In the genomic region with DNA sequence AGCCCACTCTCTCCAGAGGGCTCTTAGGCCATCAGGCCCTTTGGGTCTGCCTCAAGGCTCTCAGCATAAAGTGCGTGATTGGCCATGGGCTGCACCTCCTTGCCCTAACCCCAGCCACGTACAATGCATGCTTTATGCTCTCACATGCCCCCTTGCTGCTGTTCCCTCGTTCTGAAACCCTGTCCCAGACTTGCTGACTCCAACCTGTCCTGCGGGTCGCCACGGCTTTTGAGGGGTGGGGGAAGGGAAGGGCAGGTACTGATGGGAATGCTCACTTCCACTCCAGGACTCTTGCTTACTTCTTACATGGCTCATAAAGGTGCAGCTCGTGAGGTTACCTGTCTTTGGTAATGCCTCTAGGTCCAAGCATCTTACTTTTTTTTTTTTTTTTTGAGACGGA, we compare ENCODE assay signal across 20 cellular contexts. TPM values are rescaled to one million over a fixed set of nuclear protein-coding genes. Genes with fewer than 3 reads are reported as not detected.
"Had no signal": no experiment of that assay in that cellular context is flagged by ENCODE, and none has a peak within 500 bp of the region (broad histone marks: within the 10 kb centered on the region; RNA-seq: fewer than 3 reads in every experiment).

No MANE protein-coding gene starts in this region.

- DNase-seq: activated CD4-positive, alpha-beta T cell treated with anti-CD3 and anti-CD28 coated beads, Interleukin-2, amount 10 ng/mL, durations not matched to agents 7 days and 5 days; activated naive CD4-positive, alpha-beta T cell treated with Interleukin-2 at 50 U/mL for 16 hours; dermis blood vessel endothelial cell; gastrocnemius medialis; heart right ventricle; kidney; left ventricle myocardium inferior; natural killer cell; sigmoid colon; spleen; trophoblast cell had no signal

- H3K36me3 Mint-ChIP-seq: natural killer cell had no signal

- ATAC-seq: activated T-helper 17 cell treated with anti-CD3 and anti-CD28 coated beads, Interleukin-2, amount 50 U/mL, for 72 hours; gastrocnemius medialis; heart right ventricle; natural killer cell had no signal

- H3K27me3 Mint-ChIP-seq: stimulated activated naive CD8-positive, alpha-beta T cell treated with anti-CD3 and anti-CD28 coated beads, Interleukin-15, Interleukin-2, amounts not matched to agents 100 ng/mL and 50 ng/mL, for 24 hours had no signal

- H3K4me1 Mint-ChIP-seq: activated T-helper 17 cell treated with anti-CD3 and anti-CD28 coated beads, Interleukin-2, amount 50 U/mL, for 72 hours had no signal

- H3K4me3 Mint-ChIP-seq: activated CD4-positive, alpha-beta T cell treated with anti-CD3 and anti-CD28 coated beads, Interleukin-2, amount 10 ng/mL, durations not matched to agents 7 days and 5 days; activated T-helper 17 cell treated with anti-CD3 and anti-CD28 coated beads, Interleukin-2, amount 50 U/mL, for 72 hours; natural killer cell; stimulated activated naive CD8-positive, alpha-beta T cell treated with anti-CD3 and anti-CD28 coated beads, Interleukin-15, Interleukin-2, amounts not matched to agents 100 ng/mL and 50 ng/mL, for 24 hours; T-helper 2 cell treated with Interferon-gamma antibody and Interleukin-4, amounts not matched to agents 5 μg/mL and 100 μg/mL, for 36 hours had no signal

- H3K27ac Mint-ChIP-seq: activated CD4-positive, alpha-beta T cell treated with anti-CD3 and anti-CD28 coated beads, Interleukin-2, amount 10 ng/mL, durations not matched to agents 7 days and 5 days; activated T-helper 17 cell treated with anti-CD3 and anti-CD28 coated beads, Interleukin-2, amount 50 U/mL, for 72 hours; natural killer cell; stimulated activated naive CD8-positive, alpha-beta T cell treated with anti-CD3 and anti-CD28 coated beads, Interleukin-15, Interleukin-2, amounts not matched to agents 100 ng/mL and 50 ng/mL, for 24 hours; T-helper 2 cell treated with Interferon-gamma antibody and Interleukin-4, amounts not matched to agents 5 μg/mL and 100 μg/mL, for 36 hours had no signal

RNA-seq across cellular contexts. Expression of a gene that starts 6.0 kb away (rescaled TPM):
- total RNA-seq: ascending aorta, left ventricle myocardium inferior had no signal

RNA-seq across cellular contexts. Expression of a gene that starts 33.6 kb away (rescaled TPM):
- total RNA-seq: activated CD4-positive, alpha-beta T cell treated with anti-CD3 and anti-CD28 coated beads, Interleukin-2, amount 10 ng/mL, durations not matched to agents 7 days and 5 days; activated T-helper 17 cell treated with anti-CD3 and anti-CD28 coated beads, Interleukin-2, amount 50 U/mL, for 72 hours; ascending aorta; bronchial epithelial cell; cerebellum; dermis blood vessel endothelial cell; epithelial cell of proximal tubule; gastrocnemius medialis; heart right ventricle; kidney; left ventricle myocardium inferior; natural killer cell; osteoblast; sigmoid colon; spleen; suprapubic skin had no signal

RNA-seq across cellular contexts. Expression of a gene that starts 38.0 kb away (rescaled TPM):
- total RNA-seq: activated CD4-positive, alpha-beta T cell treated with anti-CD3 and anti-CD28 coated beads, Interleukin-2, amount 10 ng/mL, durations not matched to agents 7 days and 5 days; activated T-helper 17 cell treated with anti-CD3 and anti-CD28 coated beads, Interleukin-2, amount 50 U/mL, for 72 hours; ascending aorta; bronchial epithelial cell; cerebellum; dermis blood vessel endothelial cell; epithelial cell of proximal tubule; gastrocnemius medialis; heart right ventricle; kidney; left ventricle myocardium inferior; natural killer cell; osteoblast; sigmoid colon; spleen; suprapubic skin had no signal

RNA-seq across cellular contexts. Expression of a gene that starts 54.3 kb away (rescaled TPM):
- total RNA-seq: activated CD4-positive, alpha-beta T cell treated with anti-CD3 and anti-CD28 coated beads, Interleukin-2, amount 10 ng/mL, durations not matched to agents 7 days and 5 days; ascending aorta; bronchial epithelial cell; cerebellum; dermis blood vessel endothelial cell; epithelial cell of proximal tubule; gastrocnemius medialis; kidney; left ventricle myocardium inferior; natural killer cell; osteoblast; sigmoid colon; suprapubic skin had no signal
